In the genomic region with DNA sequence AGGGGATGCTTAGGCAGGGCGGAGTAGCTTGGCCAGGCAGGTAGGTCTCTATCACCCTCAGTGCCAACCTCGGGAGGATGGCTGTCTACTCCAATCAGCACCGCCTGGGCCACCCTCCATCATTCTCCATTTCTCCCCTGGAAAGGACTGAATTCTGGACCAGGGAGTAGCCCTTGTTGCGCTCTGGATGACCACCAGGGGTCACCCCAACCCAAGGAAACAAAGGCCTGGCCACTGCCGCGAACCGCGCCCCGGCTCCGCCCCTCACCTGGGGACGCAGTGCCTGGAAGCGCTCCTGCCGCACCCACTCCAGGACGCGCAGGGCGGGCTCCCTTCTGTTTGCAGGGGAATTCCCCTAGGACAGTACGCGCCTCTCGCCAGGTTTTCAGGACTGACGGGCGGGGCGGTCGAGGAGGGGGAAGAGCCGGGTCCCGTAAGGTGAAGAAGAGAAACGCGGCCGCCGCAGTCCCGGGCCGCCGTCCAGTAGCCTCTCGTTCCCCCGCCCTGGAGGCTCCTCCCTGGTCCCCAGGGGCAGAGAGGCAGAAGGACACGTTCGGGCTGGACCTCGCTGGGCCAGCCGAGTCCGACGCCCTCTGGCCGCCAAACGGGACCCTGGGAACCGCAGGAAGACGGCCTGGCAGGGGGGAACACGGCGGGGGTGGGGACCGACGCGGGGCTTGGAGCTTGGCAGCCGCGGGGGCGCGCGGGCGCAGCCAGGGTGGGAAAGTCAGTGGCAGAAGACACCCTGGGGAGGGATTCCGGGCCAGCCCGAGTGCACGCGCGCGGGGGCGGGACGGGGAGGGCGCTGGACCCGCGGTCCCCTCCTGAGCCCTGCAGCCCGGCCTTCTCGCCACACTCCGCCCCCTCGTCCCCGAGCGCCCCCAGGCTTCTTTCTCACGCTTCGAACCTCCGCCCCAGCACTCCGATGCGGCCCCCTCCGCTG, we compare ENCODE assay signal across 1 cellular context.
TF ChIP-seq lines count a peak whose summit lies in the region.

No MANE protein-coding gene starts in this region.

TF ChIP-seq in HepG2, 621 proteins besides CTCF, POLR2A, EP300 and RAD21 (continued from another document and continues in another):
- TF ChIP-seq, protein P1, sequence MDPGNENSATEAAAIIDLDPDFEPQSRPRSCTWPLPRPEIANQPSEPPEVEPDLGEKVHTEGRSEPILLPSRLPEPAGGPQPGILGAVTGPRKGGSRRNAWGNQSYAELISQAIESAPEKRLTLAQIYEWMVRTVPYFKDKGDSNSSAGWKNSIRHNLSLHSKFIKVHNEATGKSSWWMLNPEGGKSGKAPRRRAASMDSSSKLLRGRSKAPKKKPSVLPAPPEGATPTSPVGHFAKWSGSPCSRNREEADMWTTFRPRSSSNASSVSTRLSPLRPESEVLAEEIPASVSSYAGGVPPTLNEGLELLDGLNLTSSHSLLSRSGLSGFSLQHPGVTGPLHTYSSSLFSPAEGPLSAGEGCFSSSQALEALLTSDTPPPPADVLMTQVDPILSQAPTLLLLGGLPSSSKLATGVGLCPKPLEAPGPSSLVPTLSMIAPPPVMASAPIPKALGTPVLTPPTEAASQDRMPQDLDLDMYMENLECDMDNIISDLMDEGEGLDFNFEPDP (CRISPR knock-in tag; conservative IDR thresholded peaks at IDR 0.05), result no peak
- TF ChIP-seq SP2 (CRISPR knock-in tag; IDR thresholded peaks at IDR 0.05), result peak; percentile 35; the same call in 1 of the 2 replicates
- TF ChIP-seq, protein P2, sequence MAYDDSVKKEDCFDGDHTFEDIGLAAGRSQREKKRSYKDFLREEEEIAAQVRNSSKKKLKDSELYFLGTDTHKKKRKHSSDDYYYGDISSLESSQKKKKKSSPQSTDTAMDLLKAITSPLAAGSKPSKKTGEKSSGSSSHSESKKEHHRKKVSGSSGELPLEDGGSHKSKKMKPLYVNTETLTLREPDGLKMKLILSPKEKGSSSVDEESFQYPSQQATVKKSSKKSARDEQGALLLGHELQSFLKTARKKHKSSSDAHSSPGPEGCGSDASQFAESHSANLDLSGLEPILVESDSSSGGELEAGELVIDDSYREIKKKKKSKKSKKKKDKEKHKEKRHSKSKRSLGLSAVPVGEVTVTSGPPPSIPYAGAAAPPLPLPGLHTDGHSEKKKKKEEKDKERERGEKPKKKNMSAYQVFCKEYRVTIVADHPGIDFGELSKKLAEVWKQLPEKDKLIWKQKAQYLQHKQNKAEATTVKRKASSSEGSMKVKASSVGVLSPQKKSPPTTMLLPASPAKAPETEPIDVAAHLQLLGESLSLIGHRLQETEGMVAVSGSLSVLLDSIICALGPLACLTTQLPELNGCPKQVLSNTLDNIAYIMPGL (CRISPR knock-in tag; IDR thresholded peaks at IDR 0.05; ENCODE audit: borderline replicate concordance in 1 of 2, low read depth in 1 of 2), result peak; percentile 67 to 92; a peak in 3 of 4 replicates
- TF ChIP-seq, protein P3, sequence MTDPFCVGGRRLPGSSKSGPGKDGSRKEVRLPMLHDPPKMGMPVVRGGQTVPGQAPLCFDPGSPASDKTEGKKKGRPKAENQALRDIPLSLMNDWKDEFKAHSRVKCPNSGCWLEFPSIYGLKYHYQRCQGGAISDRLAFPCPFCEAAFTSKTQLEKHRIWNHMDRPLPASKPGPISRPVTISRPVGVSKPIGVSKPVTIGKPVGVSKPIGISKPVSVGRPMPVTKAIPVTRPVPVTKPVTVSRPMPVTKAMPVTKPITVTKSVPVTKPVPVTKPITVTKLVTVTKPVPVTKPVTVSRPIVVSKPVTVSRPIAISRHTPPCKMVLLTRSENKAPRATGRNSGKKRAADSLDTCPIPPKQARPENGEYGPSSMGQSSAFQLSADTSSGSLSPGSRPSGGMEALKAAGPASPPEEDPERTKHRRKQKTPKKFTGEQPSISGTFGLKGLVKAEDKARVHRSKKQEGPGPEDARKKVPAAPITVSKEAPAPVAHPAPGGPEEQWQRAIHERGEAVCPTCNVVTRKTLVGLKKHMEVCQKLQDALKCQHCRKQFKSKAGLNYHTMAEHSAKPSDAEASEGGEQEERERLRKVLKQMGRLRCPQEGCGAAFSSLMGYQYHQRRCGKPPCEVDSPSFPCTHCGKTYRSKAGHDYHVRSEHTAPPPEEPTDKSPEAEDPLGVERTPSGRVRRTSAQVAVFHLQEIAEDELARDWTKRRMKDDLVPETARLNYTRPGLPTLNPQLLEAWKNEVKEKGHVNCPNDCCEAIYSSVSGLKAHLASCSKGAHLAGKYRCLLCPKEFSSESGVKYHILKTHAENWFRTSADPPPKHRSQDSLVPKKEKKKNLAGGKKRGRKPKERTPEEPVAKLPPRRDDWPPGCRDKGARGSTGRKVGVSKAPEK (CRISPR knock-in tag; IDR thresholded peaks at IDR 0.05; ENCODE audit: borderline replicate concordance), result no peak
- TF ChIP-seq SNAPC2 (CRISPR knock-in tag; IDR thresholded peaks at IDR 0.05), result no peak
- TF ChIP-seq ZNF292 (CRISPR knock-in tag; IDR thresholded peaks at IDR 0.05; ENCODE audit: borderline replicate concordance, low read depth), result no peak
- no peak for TF ChIP-seq KAT2B (IDR thresholded peaks at IDR 0.05; ENCODE audit: borderline replicate concordance, low read depth, low read length)
- TF ChIP-seq, protein P4, sequence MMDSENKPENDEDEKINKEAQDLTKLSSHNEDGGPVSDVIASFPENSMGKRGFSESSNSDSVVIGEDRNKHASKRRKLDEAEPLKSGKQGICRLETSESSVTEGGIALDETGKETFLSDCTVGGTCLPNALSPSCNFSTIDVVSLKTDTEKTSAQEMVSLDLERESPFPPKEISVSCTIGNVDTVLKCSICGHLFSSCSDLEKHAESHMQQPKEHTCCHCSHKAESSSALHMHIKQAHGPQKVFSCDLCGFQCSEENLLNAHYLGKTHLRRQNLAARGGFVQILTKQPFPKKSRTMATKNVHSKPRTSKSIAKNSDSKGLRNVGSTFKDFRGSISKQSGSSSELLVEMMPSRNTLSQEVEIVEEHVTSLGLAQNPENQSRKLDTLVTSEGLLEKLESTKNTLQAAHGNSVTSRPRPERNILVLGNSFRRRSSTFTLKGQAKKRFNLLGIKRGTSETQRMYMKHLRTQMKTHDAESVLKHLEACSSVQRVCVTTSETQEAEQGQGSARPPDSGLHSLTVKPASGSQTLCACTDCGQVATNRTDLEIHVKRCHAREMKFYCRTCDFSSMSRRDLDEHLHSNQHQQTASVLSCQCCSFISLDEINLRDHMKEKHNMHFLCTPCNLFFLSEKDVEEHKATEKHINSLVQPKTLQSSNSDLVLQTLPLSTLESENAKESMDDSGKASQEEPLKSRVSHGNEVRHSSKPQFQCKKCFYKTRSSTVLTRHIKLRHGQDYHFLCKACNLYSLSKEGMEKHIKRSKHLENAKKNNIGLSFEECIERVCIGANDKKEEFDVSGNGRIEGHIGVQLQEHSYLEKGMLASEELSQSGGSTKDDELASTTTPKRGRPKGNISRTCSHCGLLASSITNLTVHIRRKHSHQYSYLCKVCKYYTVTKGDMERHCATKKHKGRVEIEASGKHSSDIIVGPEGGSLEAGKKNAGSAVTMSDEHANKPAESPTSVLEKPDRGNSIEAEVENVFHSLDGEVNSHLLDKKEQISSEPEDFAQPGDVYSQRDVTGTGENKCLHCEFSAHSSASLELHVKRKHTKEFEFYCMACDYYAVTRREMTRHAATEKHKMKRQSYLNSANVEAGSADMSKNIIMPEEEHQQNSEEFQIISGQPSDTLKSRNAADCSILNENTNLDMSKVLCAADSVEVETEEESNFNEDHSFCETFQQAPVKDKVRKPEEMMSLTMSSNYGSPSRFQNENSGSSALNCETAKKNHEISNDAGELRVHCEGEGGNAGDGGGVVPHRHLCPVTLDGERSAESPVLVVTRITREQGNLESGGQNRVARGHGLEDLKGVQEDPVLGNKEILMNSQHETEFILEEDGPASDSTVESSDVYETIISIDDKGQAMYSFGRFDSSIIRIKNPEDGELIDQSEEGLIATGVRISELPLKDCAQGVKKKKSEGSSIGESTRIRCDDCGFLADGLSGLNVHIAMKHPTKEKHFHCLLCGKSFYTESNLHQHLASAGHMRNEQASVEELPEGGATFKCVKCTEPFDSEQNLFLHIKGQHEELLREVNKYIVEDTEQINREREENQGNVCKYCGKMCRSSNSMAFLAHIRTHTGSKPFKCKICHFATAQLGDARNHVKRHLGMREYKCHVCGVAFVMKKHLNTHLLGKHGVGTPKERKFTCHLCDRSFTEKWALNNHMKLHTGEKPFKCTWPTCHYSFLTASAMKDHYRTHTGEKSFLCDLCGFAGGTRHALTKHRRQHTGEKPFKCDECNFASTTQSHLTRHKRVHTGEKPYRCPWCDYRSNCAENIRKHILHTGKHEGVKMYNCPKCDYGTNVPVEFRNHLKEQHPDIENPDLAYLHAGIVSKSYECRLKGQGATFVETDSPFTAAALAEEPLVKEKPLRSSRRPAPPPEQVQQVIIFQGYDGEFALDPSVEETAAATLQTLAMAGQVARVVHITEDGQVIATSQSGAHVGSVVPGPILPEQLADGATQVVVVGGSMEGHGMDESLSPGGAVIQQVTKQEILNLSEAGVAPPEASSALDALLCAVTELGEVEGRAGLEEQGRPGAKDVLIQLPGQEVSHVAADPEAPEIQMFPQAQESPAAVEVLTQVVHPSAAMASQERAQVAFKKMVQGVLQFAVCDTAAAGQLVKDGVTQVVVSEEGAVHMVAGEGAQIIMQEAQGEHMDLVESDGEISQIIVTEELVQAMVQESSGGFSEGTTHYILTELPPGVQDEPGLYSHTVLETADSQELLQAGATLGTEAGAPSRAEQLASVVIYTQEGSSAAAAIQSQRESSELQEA (CRISPR knock-in tag; IDR thresholded peaks at IDR 0.05; ENCODE audit: not compliant biosample characterization), result no peak
- TF ChIP-seq ZNF572 (CRISPR knock-in tag; IDR thresholded peaks at IDR 0.05), result peak; percentile 91; the same call in 1 of the 2 replicates
- TF ChIP-seq HNRNPUL1 (IDR thresholded peaks at IDR 0.05; ENCODE audit: low read depth, low read length), result no peak
- TF ChIP-seq SMYD3 (CRISPR knock-in tag; IDR thresholded peaks at IDR 0.05), result no peak
- TF ChIP-seq REL (CRISPR knock-in tag; conservative IDR thresholded peaks at IDR 0.05), result no peak
- peak; percentile 91 for TF ChIP-seq ZNF501 (CRISPR knock-in tag; IDR thresholded peaks at IDR 0.05)
- TF ChIP-seq ZFP36 (IDR thresholded peaks at IDR 0.05; ENCODE audit: borderline replicate concordance, low read depth, low read length, partially characterized antibody), result peak; percentile 7
- 0 out of 2 replicates have a peak, but pooled peaks have one; percentile 29 for TF ChIP-seq SIN3B (IDR thresholded peaks at IDR 0.05; ENCODE audit: low read length)
- no peak for TF ChIP-seq ATF7-NPFF (CRISPR knock-in tag; IDR thresholded peaks at IDR 0.05; ENCODE audit: low read depth)
- no peak for TF ChIP-seq ZNF234 (CRISPR knock-in tag; conservative IDR thresholded peaks at IDR 0.05)
- no peak for TF ChIP-seq HOXA5 (CRISPR knock-in tag; IDR thresholded peaks at IDR 0.05)
- TF ChIP-seq ZEB1 (IDR thresholded peaks at IDR 0.05; ENCODE audit: insufficient replicate concordance, low read depth), result peak; percentile 88
- TF ChIP-seq RARA (CRISPR knock-in tag; IDR thresholded peaks at IDR 0.05), result no peak
- no peak for TF ChIP-seq MED13 (CRISPR knock-in tag; IDR thresholded peaks at IDR 0.05)
- TF ChIP-seq ZNF788 (CRISPR knock-in tag; IDR thresholded peaks at IDR 0.05; ENCODE audit: borderline replicate concordance), result peak; percentile 39; the same call in 1 of the 2 replicates
- TF ChIP-seq SALL1 (CRISPR knock-in tag; IDR thresholded peaks at IDR 0.05), result peak; percentile 59
- TF ChIP-seq THAP8 (CRISPR knock-in tag; IDR thresholded peaks at IDR 0.05; ENCODE audit: borderline replicate concordance), result 0 out of 2 replicates have a peak, but pooled peaks have one; percentile 25
- no peak for TF ChIP-seq EEA1 (CRISPR knock-in tag; IDR thresholded peaks at IDR 0.05; ENCODE audit: borderline replicate concordance)
- TF ChIP-seq, protein P5, sequence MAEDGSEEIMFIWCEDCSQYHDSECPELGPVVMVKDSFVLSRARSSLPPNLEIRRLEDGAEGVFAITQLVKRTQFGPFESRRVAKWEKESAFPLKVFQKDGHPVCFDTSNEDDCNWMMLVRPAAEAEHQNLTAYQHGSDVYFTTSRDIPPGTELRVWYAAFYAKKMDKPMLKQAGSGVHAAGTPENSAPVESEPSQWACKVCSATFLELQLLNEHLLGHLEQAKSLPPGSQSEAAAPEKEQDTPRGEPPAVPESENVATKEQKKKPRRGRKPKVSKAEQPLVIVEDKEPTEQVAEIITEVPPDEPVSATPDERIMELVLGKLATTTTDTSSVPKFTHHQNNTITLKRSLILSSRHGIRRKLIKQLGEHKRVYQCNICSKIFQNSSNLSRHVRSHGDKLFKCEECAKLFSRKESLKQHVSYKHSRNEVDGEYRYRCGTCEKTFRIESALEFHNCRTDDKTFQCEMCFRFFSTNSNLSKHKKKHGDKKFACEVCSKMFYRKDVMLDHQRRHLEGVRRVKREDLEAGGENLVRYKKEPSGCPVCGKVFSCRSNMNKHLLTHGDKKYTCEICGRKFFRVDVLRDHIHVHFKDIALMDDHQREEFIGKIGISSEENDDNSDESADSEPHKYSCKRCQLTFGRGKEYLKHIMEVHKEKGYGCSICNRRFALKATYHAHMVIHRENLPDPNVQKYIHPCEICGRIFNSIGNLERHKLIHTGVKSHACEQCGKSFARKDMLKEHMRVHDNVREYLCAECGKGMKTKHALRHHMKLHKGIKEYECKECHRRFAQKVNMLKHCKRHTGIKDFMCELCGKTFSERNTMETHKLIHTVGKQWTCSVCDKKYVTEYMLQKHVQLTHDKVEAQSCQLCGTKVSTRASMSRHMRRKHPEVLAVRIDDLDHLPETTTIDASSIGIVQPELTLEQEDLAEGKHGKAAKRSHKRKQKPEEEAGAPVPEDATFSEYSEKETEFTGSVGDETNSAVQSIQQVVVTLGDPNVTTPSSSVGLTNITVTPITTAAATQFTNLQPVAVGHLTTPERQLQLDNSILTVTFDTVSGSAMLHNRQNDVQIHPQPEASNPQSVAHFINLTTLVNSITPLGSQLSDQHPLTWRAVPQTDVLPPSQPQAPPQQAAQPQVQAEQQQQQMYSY (CRISPR knock-in tag; IDR thresholded peaks at IDR 0.05), result no peak
- no peak for TF ChIP-seq ZSCAN31 (CRISPR knock-in tag; IDR thresholded peaks at IDR 0.05; ENCODE audit: low read depth)
- TF ChIP-seq, protein P6, sequence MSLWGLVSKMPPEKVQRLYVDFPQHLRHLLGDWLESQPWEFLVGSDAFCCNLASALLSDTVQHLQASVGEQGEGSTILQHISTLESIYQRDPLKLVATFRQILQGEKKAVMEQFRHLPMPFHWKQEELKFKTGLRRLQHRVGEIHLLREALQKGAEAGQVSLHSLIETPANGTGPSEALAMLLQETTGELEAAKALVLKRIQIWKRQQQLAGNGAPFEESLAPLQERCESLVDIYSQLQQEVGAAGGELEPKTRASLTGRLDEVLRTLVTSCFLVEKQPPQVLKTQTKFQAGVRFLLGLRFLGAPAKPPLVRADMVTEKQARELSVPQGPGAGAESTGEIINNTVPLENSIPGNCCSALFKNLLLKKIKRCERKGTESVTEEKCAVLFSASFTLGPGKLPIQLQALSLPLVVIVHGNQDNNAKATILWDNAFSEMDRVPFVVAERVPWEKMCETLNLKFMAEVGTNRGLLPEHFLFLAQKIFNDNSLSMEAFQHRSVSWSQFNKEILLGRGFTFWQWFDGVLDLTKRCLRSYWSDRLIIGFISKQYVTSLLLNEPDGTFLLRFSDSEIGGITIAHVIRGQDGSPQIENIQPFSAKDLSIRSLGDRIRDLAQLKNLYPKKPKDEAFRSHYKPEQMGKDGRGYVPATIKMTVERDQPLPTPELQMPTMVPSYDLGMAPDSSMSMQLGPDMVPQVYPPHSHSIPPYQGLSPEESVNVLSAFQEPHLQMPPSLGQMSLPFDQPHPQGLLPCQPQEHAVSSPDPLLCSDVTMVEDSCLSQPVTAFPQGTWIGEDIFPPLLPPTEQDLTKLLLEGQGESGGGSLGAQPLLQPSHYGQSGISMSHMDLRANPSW (CRISPR knock-in tag; IDR thresholded peaks at IDR 0.05; ENCODE audit: borderline replicate concordance), result no peak
- TF ChIP-seq, protein P7, sequence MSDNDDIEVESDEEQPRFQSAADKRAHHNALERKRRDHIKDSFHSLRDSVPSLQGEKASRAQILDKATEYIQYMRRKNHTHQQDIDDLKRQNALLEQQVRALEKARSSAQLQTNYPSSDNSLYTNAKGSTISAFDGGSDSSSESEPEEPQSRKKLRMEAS (IDR thresholded peaks at IDR 0.05), result no peak
